8 cellular contexts compared by ENCODE assay signal in the genomic region with DNA sequence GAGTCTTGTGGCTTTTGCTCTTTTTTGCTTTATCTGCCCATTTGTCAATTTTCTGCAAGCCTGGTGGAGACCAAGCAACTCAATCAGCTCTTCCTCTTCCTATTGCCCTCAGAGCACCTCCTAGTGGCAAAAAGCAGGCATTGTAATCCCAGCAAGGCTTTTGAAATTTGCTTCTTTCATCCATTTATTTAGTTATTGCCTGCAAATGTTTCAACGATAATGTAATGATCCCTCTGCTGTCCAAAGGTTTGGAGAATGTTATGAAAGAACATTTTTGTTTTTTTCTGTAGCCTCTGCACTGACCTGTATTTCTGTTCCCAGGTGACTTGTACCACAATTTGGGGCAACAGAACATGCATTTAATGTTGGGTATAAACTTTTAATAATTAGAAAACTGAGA.
DNase-seq lines count a peak whose midpoint lies in the region; ATAC-seq and TF ChIP-seq lines count a peak whose summit lies in the region.

No MANE protein-coding gene starts in this region.

- peak; percentile 59 for TF ChIP-seq CTCF in upper lobe of right lung (IDR thresholded peaks at IDR 0.05)

- H3K27ac ChIP-seq in upper lobe of right lung = no peak overlapping the region

- H3K4me1 ChIP-seq in upper lobe of right lung = no peaks in the 10 kb centered on the region

- DNase-seq in stimulated activated CD4-positive, alpha-beta T cell treated with anti-CD3 and anti-CD28 coated beads, Interleukin-2, amount 100 ng/mL, for 24 hours = peak; percentile 5 to 17
- no peak for DNase-seq in stimulated activated CD4-positive, alpha-beta T cell treated with anti-CD3 and anti-CD28 coated beads, Interleukin-4, amount 100 ng/mL, for 1 hour
- DNase-seq in SKM-1 (lab: John Stamatoyannopoulos, UW; ENCODE audit: unreplicated experiment) = peak; percentile 30
- peak; percentile 51 for DNase-seq in foreskin melanocyte
- DNase-seq in upper lobe of right lung = no peak
- no peak for DNase-seq in MG63

- peak; percentile 87 for ATAC-seq in HG02885 (IDR thresholded peaks at IDR 0.05; ENCODE audit: poor library complexity, unreplicated experiment)
- peak; percentile 57 for ATAC-seq in upper lobe of right lung
- no peak for ATAC-seq in GM21367 (IDR thresholded peaks at IDR 0.05; ENCODE audit: unreplicated experiment)

- intact Hi-C loops in upper lobe of right lung (cut with DNase I) = no loop called here

- H3K9me3 ChIP-seq in upper lobe of right lung (no peaks in the 10 kb centered on the region), MG63 (no peaks in the 10 kb centered on the region)

- H3K4me3 ChIP-seq in upper lobe of right lung (no peak overlapping the region), MG63 (no peak overlapping the region)

- H3K36me3 ChIP-seq in upper lobe of right lung (no peaks in the 10 kb centered on the region), MG63 (no peaks in the 10 kb centered on the region)

- H3K27me3 ChIP-seq in upper lobe of right lung (no peaks in the 10 kb centered on the region), MG63 (no peaks in the 10 kb centered on the region)

Comparison
In these comparisons a context has a peak if more than half of its experiments do, and no peak if none do; other contexts are left out.
1. DNase-seq: peak in stimulated activated CD4-positive, alpha-beta T cell treated with anti-CD3 and anti-CD28 coated beads, Interleukin-2, amount 100 ng/mL, for 24 hours (2 of 2), SKM-1 (single experiment) and foreskin melanocyte (single experiment); none in stimulated activated CD4-positive, alpha-beta T cell treated with anti-CD3 and anti-CD28 coated beads, Interleukin-4, amount 100 ng/mL, for 1 hour (single experiment), upper lobe of right lung (single experiment) and MG63 (single experiment).